In genomic region chr1:202201266-202201665, GRCh38 we compare ENCODE assay signal across 17 cellular contexts. TPM values are rescaled to one million over a fixed set of nuclear protein-coding genes. Genes with fewer than 3 reads are reported as not detected.
A peak's percentile ranks its signal among the peaks of the same experiment; 100 is the strongest.
DNase-seq lines count a peak whose midpoint lies in the region; ATAC-seq and TF ChIP-seq lines count a peak whose summit lies in the region.
"Had no signal": no experiment of that assay in that cellular context is flagged by ENCODE, and none has a peak within 500 bp of the region (broad histone marks: within the 10 kb centered on the region; RNA-seq: fewer than 3 reads in every experiment).

No MANE protein-coding gene starts in this region.

- H4K20me1 ChIP-seq in mammary epithelial cell (ENCODE audit: insufficient read depth, low read length) (no peaks in the 10 kb centered on the region), DND-41 (ENCODE audit: insufficient read depth, low read length) (peaks cover 9% of the 10 kb centered on the region; the same call in 1 of the 2 replicates)

- peak; percentile 34; the same call in 1 of the 3 replicates for ATAC-seq in DND-41 (ENCODE audit: insufficient read depth, low read depth)
- ATAC-seq in thoracic aorta (ENCODE audit: insufficient number of reproducible peaks, low FRiP score, low read depth), result no peak
- ATAC-seq: PC-3 had no signal

- H3K27ac ChIP-seq in breast epithelium, result peak overlapping the region; percentile 66 to 77
- no peak overlapping the region for H3K27ac ChIP-seq in mammary epithelial cell (ENCODE audit: insufficient read depth, low read depth, low read length)
- H3K27ac ChIP-seq in DND-41 (ENCODE audit: low read length), result no peak overlapping the region
- H3K27ac ChIP-seq in coronary artery, result peak overlapping the region; percentile 87 to 95
- H3K27ac ChIP-seq in thoracic aorta, result peak overlapping the region; percentile 94 to 97
- H3K27ac ChIP-seq: KMS-11 had no signal

- WGBS in mammary epithelial cell (ENCODE audit: low coverage, missing lambda C conversion rate), result 90% methylated on average over 2 of the region's 3 CpGs

- peaks cover 0 to 7% of the 10 kb centered on the region in 2 donors for H3K4me1 ChIP-seq in breast epithelium
- peaks cover 15% of the 10 kb centered on the region for H3K4me1 ChIP-seq in mammary epithelial cell (ENCODE audit: insufficient read depth, low read length)
- no peaks in the 10 kb centered on the region for H3K4me1 ChIP-seq in DND-41 (ENCODE audit: insufficient read depth, low read length)
- H3K4me1 ChIP-seq in thoracic aorta (ENCODE audit: control insufficient read depth in 1 of 2, low read depth in 2 of 2), result peaks cover 23 to 67% of the 10 kb centered on the region in 2 donors

- TF ChIP-seq CTCF in breast epithelium (IDR thresholded peaks at IDR 0.05) (no peak), mammary epithelial cell (conservative IDR thresholded peaks at IDR 0.05 in 1 of 2, IDR thresholded peaks at IDR 0.05 in 1 of 2; ENCODE audit: extremely low read depth in 1 of 2, insufficient read depth in 1 of 2, low read depth in 1 of 2, low read length in 2 of 2) (no peak), DND-41 (IDR thresholded peaks at IDR 0.05; ENCODE audit: borderline replicate concordance, extremely low read depth, low read length, poor library complexity, severe bottlenecking) (no peak), coronary artery (IDR thresholded peaks at IDR 0.05) (no peak), thoracic aorta (IDR thresholded peaks at IDR 0.05) (no peak)

- H3K79me2 ChIP-seq in mammary epithelial cell (ENCODE audit: insufficient read depth, low read length) (no peaks in the 10 kb centered on the region), DND-41 (ENCODE audit: insufficient read depth, low read length) (no peaks in the 10 kb centered on the region)

- H3K4me2 ChIP-seq in mammary epithelial cell (ENCODE audit: insufficient read depth, low read depth, low read length) (no peak overlapping the region), DND-41 (ENCODE audit: insufficient read depth, low read length) (no peak overlapping the region)
- H3K4me2 ChIP-seq: KMS-11 had no signal

- CTCF ChIA-PET in mammary epithelial cell (lab: Charles Lee; ENCODE audit: low non-redundant PET), result no interaction called here

- BruUV-seq in mammary epithelial cell (replicated peaks; lab: Mats Ljungman, UMichigan), result no TSS peak

- dilution Hi-C loops in mammary epithelial cell (cut with HindIII; ENCODE audit: low sequenced_read_pairs), result no loop called here

- H2AFZ ChIP-seq in mammary epithelial cell (ENCODE audit: low read depth, low read length) (no peak overlapping the region), DND-41 (ENCODE audit: low read depth, low read length) (no peak overlapping the region)

- TF ChIP-seq POLR2A in breast epithelium (IDR thresholded peaks at IDR 0.05), result no peak

- no peak overlapping the region for H3K4me3 ChIP-seq in breast epithelium
- no peak overlapping the region for H3K4me3 ChIP-seq in mammary epithelial cell (replicated peaks in 1 of 3; ENCODE audit: insufficient read depth in 1 of 3, low read depth in 2 of 3, low read length in 3 of 3)
- no peak overlapping the region for H3K4me3 ChIP-seq in DND-41 (ENCODE audit: low read depth in 1 of 2, low read length in 2 of 2)
- no peak overlapping the region for H3K4me3 ChIP-seq in coronary artery
- H3K4me3 ChIP-seq in thoracic aorta, result no peak overlapping the region

- H3K9me3 ChIP-seq in breast epithelium (no peaks in the 10 kb centered on the region), mammary epithelial cell (replicated peaks; ENCODE audit: insufficient read depth, low read length) (no peaks in the 10 kb centered on the region), DND-41 (ENCODE audit: insufficient read depth, low read length, severe bottlenecking) (no peaks in the 10 kb centered on the region), thoracic aorta (no peaks in the 10 kb centered on the region)

- H3K36me3 ChIP-seq in breast epithelium (no peaks in the 10 kb centered on the region), mammary epithelial cell (ENCODE audit: insufficient read depth, low read length) (no peaks in the 10 kb centered on the region), DND-41 (ENCODE audit: insufficient read depth, low read length) (no peaks in the 10 kb centered on the region), thoracic aorta (no peaks in the 10 kb centered on the region)

- DNase-seq in breast epithelium (ENCODE audit: low spot score in 2 of 2), result no peak
- no peak for DNase-seq in mammary epithelial cell
- no peak for DNase-seq in DND-41
- no peak for DNase-seq in coronary artery (ENCODE audit: low spot score)
- DNase-seq in thoracic aorta (ENCODE audit: low spot score), result no peak
- no peak for DNase-seq in hippocampal formation (lab: John Stamatoyannopoulos, UW)
- DNase-seq in middle frontal gyrus (ENCODE audit: extremely low spot score, low spot score), result no peak
- DNase-seq in NK-92 (lab: John Stamatoyannopoulos, UW; ENCODE audit: unreplicated experiment), result no peak
- DNase-seq: GF-D8, NCI-H1092 treated with DMSO at 0.1 percent for 48 hours, NCI-H1694, NCI-H2107, NCI-H345, NCI-H69, PC-3 had no signal

- in situ Hi-C loops in mammary epithelial cell (cut with MboI; ENCODE audit: low sequenced_read_pairs in 2 of 2), result no loop called here

- H3K27me3 ChIP-seq in breast epithelium (no peaks in the 10 kb centered on the region), mammary epithelial cell (ENCODE audit: insufficient read depth, low read length) (no peaks in the 10 kb centered on the region), DND-41 (ENCODE audit: insufficient read depth, low read length, poor library complexity) (peaks cover 3% of the 10 kb centered on the region), thoracic aorta (replicated peaks; ENCODE audit: insufficient read depth) (no peaks in the 10 kb centered on the region)

- H3K9ac ChIP-seq in mammary epithelial cell (ENCODE audit: insufficient read depth, low read length), result no peak overlapping the region
- no peak overlapping the region for H3K9ac ChIP-seq in DND-41 (ENCODE audit: low read depth, low read length)
- H3K9ac ChIP-seq: KMS-11 had no signal

- intact Hi-C loops in breast epithelium (cut with DNase I; ENCODE audit: low total_unique reads) (no loop called here), mammary epithelial cell (cut with micrococcal nuclease) (no loop called here)

RNA-seq across cellular contexts. Expression of gene LGR6, which starts 7.7 kb away (rescaled TPM):
- total RNA-seq in breast epithelium, result 10 to 100 TPM in 1 of 3 donors, 1 to 10 TPM in 1, not detected in 1; 2.6 to 11.3 TPM
- total RNA-seq in mammary epithelial cell, result under 1 TPM; 0.45 to 0.50 TPM
- polyA plus RNA-seq in mammary epithelial cell, result 0.15 TPM
- polyA minus RNA-seq in mammary epithelial cell, result not detected
- total RNA-seq in thoracic aorta, result 10 to 100 TPM; 76.6 to 99.0 TPM

RNA-seq across cellular contexts. Expression of gene PTPN7, which starts 40.9 kb away (rescaled TPM):
- total RNA-seq in breast epithelium (1 to 10 TPM; 1.4 to 4.2 (median 2.9) TPM), mammary epithelial cell (not detected), thoracic aorta (1 to 10 TPM; 4.3 to 6.1 TPM)
- polyA plus RNA-seq in mammary epithelial cell, result 0.03 TPM
- polyA minus RNA-seq in mammary epithelial cell, result not detected
- total RNA-seq: MCF 10A, PC-3 had no signal

RNA-seq across cellular contexts. Expression of gene ARL8A, which starts 56.7 kb away (rescaled TPM):
- total RNA-seq in breast epithelium (10 to 100 TPM; 29.9 to 41.1 (median 34.7) TPM), mammary epithelial cell (10 to 100 TPM; 36.7 to 56.2 TPM), thoracic aorta (10 to 100 TPM; 36.3 to 41.0 TPM)
- 33.9 TPM for polyA plus RNA-seq in mammary epithelial cell
- 21.9 TPM for polyA minus RNA-seq in mammary epithelial cell

Comparison
In these comparisons a context has a peak if more than half of its experiments do, and no peak if none do; other contexts are left out.
1. H3K27ac ChIP-seq: peak in breast epithelium (2 of 2), coronary artery (2 of 2) and thoracic aorta (2 of 2); none in mammary epithelial cell (single experiment) and DND-41 (single experiment).
2. RNA of gene LGR6, which starts 7.7 kb away (total RNA-seq): 76.6 to 99.0 TPM in thoracic aorta; 2.6 to 11.3 TPM in breast epithelium and 0.45 to 0.50 TPM in mammary epithelial cell; every median in the first group is over 4 times any median in the second.